Comparison of ENCODE assay signal across 17 cellular contexts in the genomic region with DNA sequence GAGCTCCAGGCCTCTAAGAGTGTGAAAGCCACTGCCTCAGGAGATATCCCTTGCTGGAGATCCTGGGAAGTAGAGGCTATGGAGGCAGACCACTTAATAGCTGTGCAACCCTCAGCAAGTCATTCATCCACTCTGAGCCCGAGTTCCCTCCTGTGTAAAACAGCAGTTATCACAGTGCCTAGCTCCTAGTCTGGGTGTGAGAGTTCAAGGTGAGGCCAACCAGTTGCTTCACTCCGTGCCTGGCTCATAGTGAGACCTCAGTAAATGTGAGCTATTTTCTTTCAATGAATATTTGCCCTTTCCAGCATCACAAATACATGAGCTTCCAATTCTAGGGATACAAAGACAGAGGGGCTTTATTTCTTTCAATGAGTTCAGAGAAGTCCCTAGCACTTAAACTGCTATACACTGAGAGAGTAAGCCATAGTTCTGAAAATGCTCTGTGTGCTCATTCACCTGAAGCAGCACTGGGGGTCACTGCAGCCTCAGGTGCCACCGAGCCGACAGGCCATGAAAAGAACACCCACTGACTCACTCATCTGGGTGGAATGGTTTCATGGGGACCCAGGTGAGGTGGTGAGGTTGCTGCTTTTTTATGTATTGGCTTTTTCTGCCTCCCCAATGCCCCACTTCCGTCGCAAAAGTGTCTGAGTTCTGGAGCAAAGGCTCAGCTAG.
A peak's percentile ranks its signal among the peaks of the same experiment; 100 is the strongest.
DNase-seq lines count a peak whose midpoint lies in the region; ATAC-seq and TF ChIP-seq lines count a peak whose summit lies in the region.
"Had no signal": no experiment of that assay in that cellular context is flagged by ENCODE, and none has a peak within 500 bp of the region (broad histone marks: within the 10 kb centered on the region; RNA-seq: fewer than 3 reads in every experiment).

No MANE protein-coding gene starts in this region.

- TF ChIP-seq POLR2A in body of pancreas (IDR thresholded peaks at IDR 0.05) (no peak), transverse colon (IDR thresholded peaks at IDR 0.05) (no peak), vagina (IDR thresholded peaks at IDR 0.05) (no peak)

- H3F3A ChIP-seq in SK-N-SH (replicated peaks; ENCODE audit: insufficient read depth), result no peaks in the 10 kb centered on the region

- no peaks in the 10 kb centered on the region for H3K79me2 ChIP-seq in SK-N-SH (ENCODE audit: insufficient read depth)

- POLR2A ChIA-PET in SK-N-SH (lab: Yijun Ruan, JAX), result no interaction called here

- DNase-seq in SK-N-SH (no peak), body of pancreas (peak; percentile 50 to 74 (median 67)), kidney tubule cell (ENCODE audit: low spot score) (peak; percentile 77), transverse colon (no peak), vagina (ENCODE audit: extremely low spot score in 2 of 2) (no peak)
- no peak for DNase-seq in activated naive CD4-positive, alpha-beta T cell treated with Interleukin-2 at 50 U/mL for 16 hours
- DNase-seq: caudate nucleus, glutamatergic neuron, natural killer cell, NCI-H146, Right ventricle myocardium superior, T-helper 2 cell, testis had no signal

- H3K9me3 ChIP-seq in SK-N-SH (no peaks in the 10 kb centered on the region), body of pancreas (no peaks in the 10 kb centered on the region), transverse colon (no peaks in the 10 kb centered on the region), vagina (no peaks in the 10 kb centered on the region)
- H3K9me3 ChIP-seq: testis had no signal

- CTCF ChIA-PET in SK-N-SH (lab: Yijun Ruan, JAX), result interaction anchor here (1.0 to 2.4 kb wide), 4 partner anchors 9 to 15 kb away, joined by 3 to 11 read pairs (median 4); no protein-coding TSS in a partner anchor

- H3K4me1 ChIP-seq in SK-N-SH (ENCODE audit: control insufficient read depth in 1 of 2, insufficient read depth in 2 of 2, low read depth in 1 of 2, low read length in 1 of 2) (no peaks in the 10 kb centered on the region), body of pancreas (peaks cover 40% of the 10 kb centered on the region), transverse colon (peaks cover 0 to 5% (median 0%) of the 10 kb centered on the region in 4 donors), vagina (no peaks in the 10 kb centered on the region)
- H3K4me1 ChIP-seq: testis had no signal

- H3K4me3 ChIP-seq in SK-N-SH (ENCODE audit: low read depth in 2 of 2, low read length in 1 of 2) (no peak overlapping the region), body of pancreas (no peak overlapping the region), transverse colon (no peak overlapping the region), vagina (no peak overlapping the region)
- H3K4me3 ChIP-seq: smooth muscle cell, testis had no signal

- H3K4me2 ChIP-seq in SK-N-SH, result no peak overlapping the region
- H3K4me2 ChIP-seq: smooth muscle cell had no signal

- 93% methylated on average over 6 of the region's 6 CpGs for WGBS in SK-N-SH (ENCODE audit: low lambda C conversion rate)
- 22 to 28% methylated on average over 6 of the region's 6 CpGs for WGBS in body of pancreas, 2 donors
- 35 to 72% methylated on average over 4 to 6 of the region's 6 CpGs for WGBS in transverse colon (ENCODE audit: low coverage in 1 of 2), 2 donors

- in situ Hi-C loops in transverse colon (cut with MboI; ENCODE audit: low pct_ligation_motif_present in 1 of 4, low pct_unique_long_range_greater_than_20kb in 1 of 4, low sequenced_read_pairs in 3 of 4), result loop anchor here in 1 of 4 donors (25.0 kb wide), 1 partner anchor 191 kb away; no protein-coding TSS in a partner anchor

- H3K36me3 ChIP-seq in SK-N-SH (replicated peaks in 1 of 2; ENCODE audit: control insufficient read depth in 1 of 2, insufficient read depth in 2 of 2, low read length in 1 of 2) (peaks cover 0 to 5% of the 10 kb centered on the region in 2 experiments), body of pancreas (replicated peaks in 1 of 2; ENCODE audit: insufficient read depth in 1 of 2, low read depth in 2 of 2) (no peaks in the 10 kb centered on the region), transverse colon (no peaks in the 10 kb centered on the region), vagina (no peaks in the 10 kb centered on the region)

- no peaks in the 10 kb centered on the region for H4K20me1 ChIP-seq in SK-N-SH (ENCODE audit: insufficient read depth)

- TF ChIP-seq EP300 in SK-N-SH (IDR thresholded peaks at IDR 0.05; ENCODE audit: borderline replicate concordance in 1 of 2, low read depth in 1 of 2, low read length in 1 of 2), result no peak
- no peak for TF ChIP-seq EP300 in transverse colon (IDR thresholded peaks at IDR 0.05; ENCODE audit: low read depth)

- peak; percentile 44 for TF ChIP-seq RAD21 in SK-N-SH (IDR thresholded peaks at IDR 0.05; ENCODE audit: low read length)

- H2AFZ ChIP-seq in SK-N-SH (ENCODE audit: low read depth), result no peak overlapping the region

- no peak overlapping the region for H3K9ac ChIP-seq in SK-N-SH

- no peaks in the 10 kb centered on the region for H3K27me3 ChIP-seq in SK-N-SH (ENCODE audit: insufficient read depth)
- H3K27me3 ChIP-seq in body of pancreas, result no peaks in the 10 kb centered on the region
- H3K27me3 ChIP-seq in transverse colon, result no peaks in the 10 kb centered on the region
- no peaks in the 10 kb centered on the region for H3K27me3 ChIP-seq in vagina
- H3K27me3 ChIP-seq: testis had no signal

- H3K27ac ChIP-seq in SK-N-SH (ENCODE audit: low read depth in 2 of 2, low read length in 1 of 2) (no peak overlapping the region), body of pancreas (peak overlapping the region; percentile 18 to 53 (median 33)), transverse colon (peak overlapping the region; percentile 39 to 83 (median 52)), vagina (no peak overlapping the region)
- H3K27ac ChIP-seq: testis had no signal

- TF ChIP-seq CTCF in SK-N-SH (IDR thresholded peaks at IDR 0.05) (no peak), body of pancreas (IDR thresholded peaks at IDR 0.05) (peak; percentile 17 to 70 (median 58)), transverse colon (IDR thresholded peaks at IDR 0.05) (no peak), vagina (IDR thresholded peaks at IDR 0.05) (no peak)

- H3K9me2 ChIP-seq in SK-N-SH, result no peaks in the 10 kb centered on the region

- ATAC-seq in SK-N-SH treated with all-trans-retinoic acid at 6 μM for 48 hours (no peak), body of pancreas (peak; percentile 78), HG03354 (IDR thresholded peaks at IDR 0.05; ENCODE audit: poor library complexity, severe bottlenecking, unreplicated experiment) (no peak)
- ATAC-seq: activated T-helper 17 cell treated with anti-CD3 and anti-CD28 coated beads, Interleukin-2, amount 50 U/mL, for 72 hours; natural killer cell had no signal

- intact Hi-C loops in body of pancreas (cut with DNase I) (loop anchor here (5.0 to 10.0 kb wide), 2 partner anchors 203 to 264 kb away; no protein-coding TSS in a partner anchor), transverse colon (cut with DNase I; ENCODE audit: low total_unique reads) (no loop called here), vagina (cut with DNase I) (no loop called here)

TF ChIP-seq in SK-N-SH, 30 proteins besides CTCF, POLR2A, EP300 and RAD21 (continues in another document):
- TF ChIP-seq, protein P1, sequence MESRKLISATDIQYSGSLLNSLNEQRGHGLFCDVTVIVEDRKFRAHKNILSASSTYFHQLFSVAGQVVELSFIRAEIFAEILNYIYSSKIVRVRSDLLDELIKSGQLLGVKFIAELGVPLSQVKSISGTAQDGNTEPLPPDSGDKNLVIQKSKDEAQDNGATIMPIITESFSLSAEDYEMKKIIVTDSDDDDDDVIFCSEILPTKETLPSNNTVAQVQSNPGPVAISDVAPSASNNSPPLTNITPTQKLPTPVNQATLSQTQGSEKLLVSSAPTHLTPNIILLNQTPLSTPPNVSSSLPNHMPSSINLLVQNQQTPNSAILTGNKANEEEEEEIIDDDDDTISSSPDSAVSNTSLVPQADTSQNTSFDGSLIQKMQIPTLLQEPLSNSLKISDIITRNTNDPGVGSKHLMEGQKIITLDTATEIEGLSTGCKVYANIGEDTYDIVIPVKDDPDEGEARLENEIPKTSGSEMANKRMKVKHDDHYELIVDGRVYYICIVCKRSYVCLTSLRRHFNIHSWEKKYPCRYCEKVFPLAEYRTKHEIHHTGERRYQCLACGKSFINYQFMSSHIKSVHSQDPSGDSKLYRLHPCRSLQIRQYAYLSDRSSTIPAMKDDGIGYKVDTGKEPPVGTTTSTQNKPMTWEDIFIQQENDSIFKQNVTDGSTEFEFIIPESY (IDR thresholded peaks at IDR 0.05; ENCODE audit: borderline replicate concordance, low read depth), result no peak

TF ChIP-seq in SK-N-SH treated with all-trans-retinoic acid at 6 μM for 48 hours, 23 proteins besides CTCF, POLR2A, EP300 and RAD21:
- no peak for TF ChIP-seq ESRRG (CRISPR knock-in tag; IDR thresholded peaks at IDR 0.05)
- TF ChIP-seq ZNF70 (CRISPR knock-in tag; IDR thresholded peaks at IDR 0.05), result no peak
TF ChIP-seq in SK-N-SH treated with all-trans-retinoic acid at 6 μM for 48 hours: peak in this region for 0.

Comparison
In these comparisons a context has a peak if more than half of its experiments do, and no peak if none do; other contexts are left out.
1. DNase-seq: peak in body of pancreas (4 of 4) and kidney tubule cell (single experiment); none in SK-N-SH (single experiment), transverse colon (single experiment), vagina (0 of 2) and activated naive CD4-positive, alpha-beta T cell treated with Interleukin-2 at 50 U/mL for 16 hours (single experiment).
2. H3K27ac ChIP-seq: peak in body of pancreas (4 of 4) and transverse colon (4 of 4); none in SK-N-SH (0 of 2) and vagina (single experiment).
3. CTCF ChIP-seq: peak in body of pancreas (7 of 7); none in SK-N-SH (single experiment), transverse colon (0 of 5) and vagina (0 of 3).